Comparison of ENCODE assay signal across 10 cellular contexts in genomic region chr1:47527653-47528272, GRCh38.
A peak's percentile ranks its signal among the peaks of the same experiment; 100 is the strongest.
DNase-seq lines count a peak whose midpoint lies in the region; ATAC-seq and TF ChIP-seq lines count a peak whose summit lies in the region.
"Had no signal": no experiment of that assay in that cellular context is flagged by ENCODE, and none has a peak within 500 bp of the region (broad histone marks: within the 10 kb centered on the region; RNA-seq: fewer than 3 reads in every experiment).

No MANE protein-coding gene starts in this region.

- H3K9ac ChIP-seq in mammary epithelial cell (ENCODE audit: insufficient read depth, low read length) = no peak overlapping the region
- H3K9ac ChIP-seq: BLaER1 had no signal

- BruUV-seq in mammary epithelial cell (replicated peaks; lab: Mats Ljungman, UMichigan) = no TSS peak

- dilution Hi-C loops in mammary epithelial cell (cut with HindIII; ENCODE audit: low sequenced_read_pairs) = no loop called here

- H3K79me2 ChIP-seq in mammary epithelial cell (ENCODE audit: insufficient read depth, low read length) (no peaks in the 10 kb centered on the region), osteoblast (ENCODE audit: insufficient read depth, low read length) (no peaks in the 10 kb centered on the region)

- H3K4me3 ChIP-seq in mammary epithelial cell (replicated peaks in 1 of 3; ENCODE audit: insufficient read depth in 1 of 3, low read depth in 2 of 3, low read length in 3 of 3) = no peak overlapping the region
- H3K4me3 ChIP-seq in osteoblast (ENCODE audit: insufficient read depth, low read length) = no peak overlapping the region
- H3K4me3 ChIP-seq: BLaER1 had no signal

- peaks cover 8% of the 10 kb centered on the region for H3K9me3 ChIP-seq in mammary epithelial cell (replicated peaks; ENCODE audit: insufficient read depth, low read length)
- peaks cover 2% of the 10 kb centered on the region for H3K9me3 ChIP-seq in osteoblast (ENCODE audit: low read depth, low read length)

- CTCF ChIA-PET in mammary epithelial cell (lab: Charles Lee; ENCODE audit: low non-redundant PET) = interaction anchor here (0.6 kb wide), 1 partner anchor 120 kb away, joined by 3 read pairs; no protein-coding TSS in a partner anchor

- in situ Hi-C loops in mammary epithelial cell (cut with MboI; ENCODE audit: low sequenced_read_pairs in 2 of 2) = loop anchor here (5.0 to 10.0 kb wide), 4 partner anchors 93 to 185 kb away; partner anchors contain the start of gene FOXD2 (in 1 of the 2)

- H4K20me1 ChIP-seq in mammary epithelial cell (ENCODE audit: insufficient read depth, low read length) (no peaks in the 10 kb centered on the region), osteoblast (ENCODE audit: insufficient read depth, low read length) (no peaks in the 10 kb centered on the region)
- H4K20me1 ChIP-seq: BLaER1 had no signal

- H3K4me1 ChIP-seq in mammary epithelial cell (ENCODE audit: insufficient read depth, low read length) (no peaks in the 10 kb centered on the region), osteoblast (ENCODE audit: insufficient read depth, low read length) (no peaks in the 10 kb centered on the region)

- H3K27me3 ChIP-seq in mammary epithelial cell (ENCODE audit: insufficient read depth, low read length) (peaks cover 6% of the 10 kb centered on the region), osteoblast (ENCODE audit: insufficient read depth, low read length) (peaks cover 5% of the 10 kb centered on the region)

- no peak overlapping the region for H3K4me2 ChIP-seq in mammary epithelial cell (ENCODE audit: insufficient read depth, low read depth, low read length)
- no peak overlapping the region for H3K4me2 ChIP-seq in osteoblast (ENCODE audit: insufficient read depth, low read length)
- H3K4me2 ChIP-seq: BLaER1 had no signal

- H3K27ac ChIP-seq in mammary epithelial cell (ENCODE audit: insufficient read depth, low read depth, low read length) = no peak overlapping the region
- H3K27ac ChIP-seq in osteoblast (ENCODE audit: low read depth, low read length) = no peak overlapping the region
- H3K27ac ChIP-seq: BLaER1 had no signal

- H2AFZ ChIP-seq in mammary epithelial cell (ENCODE audit: low read depth, low read length) = no peak overlapping the region
- no peak overlapping the region for H2AFZ ChIP-seq in osteoblast (ENCODE audit: low read length)

- H3K36me3 ChIP-seq in mammary epithelial cell (ENCODE audit: insufficient read depth, low read length) (no peaks in the 10 kb centered on the region), osteoblast (ENCODE audit: insufficient read depth, low read length) (no peaks in the 10 kb centered on the region)
- H3K36me3 ChIP-seq: BLaER1 had no signal

- 68% methylated on average over 5 of the region's 7 CpGs for WGBS in mammary epithelial cell (ENCODE audit: low coverage, missing lambda C conversion rate)

- no peak for ATAC-seq in GM21786 (IDR thresholded peaks at IDR 0.05; ENCODE audit: unreplicated experiment)
- ATAC-seq in HG03439 (IDR thresholded peaks at IDR 0.05; ENCODE audit: unreplicated experiment) = no peak
- ATAC-seq: left ventricle myocardium superior had no signal

- intact Hi-C loops in mammary epithelial cell (cut with micrococcal nuclease) = loop anchor here (1.0 to 10.0 kb wide), 8 partner anchors 43 to 537 kb away; no protein-coding TSS in a partner anchor

- TF ChIP-seq CTCF in mammary epithelial cell (conservative IDR thresholded peaks at IDR 0.05 in 1 of 2, IDR thresholded peaks at IDR 0.05 in 1 of 2; ENCODE audit: extremely low read depth in 1 of 2, insufficient read depth in 1 of 2, low read depth in 1 of 2, low read length in 2 of 2) = peak; percentile 76 to 85
- peak; percentile 54 for TF ChIP-seq CTCF in osteoblast (IDR thresholded peaks at IDR 0.05; ENCODE audit: extremely low read depth, low read depth, low read length)

- DNase-seq in NCI-H345 (lab: John Stamatoyannopoulos, UW) (peak; percentile 28), NCI-H345 treated with DMSO at 0.1 percent for 48 hours (lab: John Stamatoyannopoulos, UW; ENCODE audit: unreplicated experiment) (no peak), NAMALWA (ENCODE audit: low spot score) (peak; percentile 32), mammary epithelial cell (peak; percentile 36), osteoblast (ENCODE audit: insufficient read length, low spot score, missing footprints) (no peak)
- no peak for DNase-seq in activated effector memory CD4-positive, alpha-beta T cell treated with Interleukin-2 at 50 U/mL for 16 hours
- DNase-seq: left ventricle myocardium superior had no signal

Comparison
In these comparisons a context has a peak if more than half of its experiments do, and no peak if none do; other contexts are left out.
1. DNase-seq: peak in NCI-H345 (single experiment), NAMALWA (single experiment) and mammary epithelial cell (single experiment); none in NCI-H345 treated with DMSO at 0.1 percent for 48 hours (single experiment), osteoblast (single experiment) and activated effector memory CD4-positive, alpha-beta T cell treated with Interleukin-2 at 50 U/mL for 16 hours (single experiment).